Comparison of ENCODE assay signal across 8 cellular contexts in the genomic region with DNA sequence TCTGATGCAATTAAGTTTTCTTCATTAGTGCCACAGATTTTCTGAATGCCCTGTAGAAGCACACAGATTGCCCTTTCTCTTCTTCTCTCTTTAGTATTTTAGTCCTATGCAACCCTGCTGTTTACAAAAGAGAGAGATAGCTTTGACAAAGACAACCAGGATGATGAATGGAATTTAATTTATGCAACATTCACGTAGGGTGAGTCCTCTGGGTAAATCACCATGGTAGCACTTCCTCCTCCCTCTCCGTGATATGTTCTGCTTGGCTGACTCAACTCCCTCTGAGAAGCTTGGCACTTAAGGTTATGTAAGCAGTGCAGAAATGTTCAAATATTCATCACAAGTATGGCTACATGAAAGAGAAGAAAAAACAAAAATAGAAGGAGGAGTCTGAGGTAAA.
A peak's percentile ranks its signal among the peaks of the same experiment; 100 is the strongest.
DNase-seq lines count a peak whose midpoint lies in the region; ATAC-seq and TF ChIP-seq lines count a peak whose summit lies in the region.

No MANE protein-coding gene starts in this region.

- H3K23ac ChIP-seq in IMR-90 (ENCODE audit: low read depth, low read length), result no peak overlapping the region

- ATAC-seq in IMR-90 (ENCODE audit: low read depth) (peak; percentile 97), HG03378 (IDR thresholded peaks at IDR 0.05; ENCODE audit: unreplicated experiment) (no peak), HG03442 (IDR thresholded peaks at IDR 0.05; ENCODE audit: unreplicated experiment) (no peak)
- peak; percentile 72 for ATAC-seq in stimulated activated effector memory CD8-positive, alpha-beta T cell treated with anti-CD3 and anti-CD28 coated beads, Interleukin-12 subunit alpha, Interleukin-12 subunit beta, amount 100 ng/mL, for 72 hours

- no peaks in the 10 kb centered on the region for H3K27me3 ChIP-seq in IMR-90 (ENCODE audit: control insufficient read depth, insufficient read depth, low read length)

- TF ChIP-seq POLR2A in IMR-90 (IDR thresholded peaks at IDR 0.05; ENCODE audit: low read depth, low read length), result no peak

- no peak overlapping the region for H2BK20ac ChIP-seq in IMR-90 (ENCODE audit: low read depth, low read length)

- H3K27ac Mint-ChIP-seq in stimulated activated effector memory CD8-positive, alpha-beta T cell treated with anti-CD3 and anti-CD28 coated beads, Interleukin-12 subunit alpha, Interleukin-12 subunit beta, amount 100 ng/mL, for 72 hours, result no peak overlapping the region

- H2AK9ac ChIP-seq in IMR-90 (replicated peaks; ENCODE audit: low read depth, low read length, poor library complexity), result no peak overlapping the region

- no peak overlapping the region for H2AK5ac ChIP-seq in IMR-90 (ENCODE audit: low read depth, low read length)

- no TSS peak for BruUV-seq in IMR-90 (replicated peaks; lab: Mats Ljungman, UMichigan)

- no peaks in the 10 kb centered on the region for H3K9me3 Mint-ChIP-seq in stimulated activated effector memory CD8-positive, alpha-beta T cell treated with anti-CD3 and anti-CD28 coated beads, Interleukin-12 subunit alpha, Interleukin-12 subunit beta, amount 100 ng/mL, for 72 hours

- no peak overlapping the region for H3K56ac ChIP-seq in IMR-90 (ENCODE audit: extremely low read depth, insufficient read depth, low read length)

- peak; percentile 96 for DNase-seq in IMR-90
- peak; percentile 85 for DNase-seq in SK-N-MC (ENCODE audit: low read depth, low spot score)
- peak in 26 of 42 donors; percentile 13 to 83 (median 42) for DNase-seq in head of caudate nucleus
- DNase-seq in stimulated activated effector memory CD8-positive, alpha-beta T cell treated with anti-CD3 and anti-CD28 coated beads, Interleukin-12 subunit alpha, Interleukin-12 subunit beta, amount 100 ng/mL, for 72 hours (ENCODE audit: low spot score in 2 of 2), result no peak
- DNase-seq in cerebellar nuclear complex (lab: John Stamatoyannopoulos, UW), result no peak
- no peak for DNase-seq in activated T-cell treated with anti-CD3 and anti-CD28 coated beads for 4 hours

- H3K9ac ChIP-seq in IMR-90 (ENCODE audit: low read depth, low read length), result no peak overlapping the region
- H3K9ac ChIP-seq in SK-N-MC (ENCODE audit: insufficient read length), result no peak overlapping the region

- H3K36me3 ChIP-seq in IMR-90 (ENCODE audit: control insufficient read depth, insufficient read depth, low read length) (no peaks in the 10 kb centered on the region), SK-N-MC (ENCODE audit: insufficient read depth, low read length) (no peaks in the 10 kb centered on the region)

- no peaks in the 10 kb centered on the region for H3K9me1 ChIP-seq in IMR-90 (ENCODE audit: insufficient read depth, low read length)

- no peak overlapping the region for H4K5ac ChIP-seq in IMR-90 (ENCODE audit: low read depth, low read length)

- H4K91ac ChIP-seq in IMR-90 (ENCODE audit: insufficient read depth, low read depth, low read length), result no peak overlapping the region

- peak overlapping the region; percentile 41; the same call in 1 of the 2 replicates for H3K4me2 ChIP-seq in IMR-90 (ENCODE audit: low read depth, low read length)

- POLR2A ChIA-PET in IMR-90 (lab: Charles Lee; ENCODE audit: unreplicated experiment), result no interaction called here

- peaks cover 6% of the 10 kb centered on the region for H3K4me1 ChIP-seq in IMR-90 (ENCODE audit: control insufficient read depth, insufficient read depth, low read length)

- CTCF ChIA-PET in IMR-90 (lab: Yijun Ruan, JAX), result interaction anchor here (0.6 to 0.7 kb wide), 2 partner anchors 16 to 1761 kb away, joined by 3 to 6 read pairs; no protein-coding TSS in a partner anchor

- H3K4me3 Mint-ChIP-seq in stimulated activated effector memory CD8-positive, alpha-beta T cell treated with anti-CD3 and anti-CD28 coated beads, Interleukin-12 subunit alpha, Interleukin-12 subunit beta, amount 100 ng/mL, for 72 hours, result no peak overlapping the region

- no peak overlapping the region for H2BK5ac ChIP-seq in IMR-90 (ENCODE audit: low read depth, low read length, poor library complexity, severe bottlenecking)

- H3K4me1 Mint-ChIP-seq in stimulated activated effector memory CD8-positive, alpha-beta T cell treated with anti-CD3 and anti-CD28 coated beads, Interleukin-12 subunit alpha, Interleukin-12 subunit beta, amount 100 ng/mL, for 72 hours, result peaks cover 6% of the 10 kb centered on the region

- H3K18ac ChIP-seq in IMR-90 (ENCODE audit: low read depth, low read length), result no peak overlapping the region

- in situ Hi-C loops in IMR-90 (cut with MboI; ENCODE audit: low sequenced_read_pairs), result no loop called here

- H3K4me3 ChIP-seq in IMR-90 (ENCODE audit: insufficient read depth, low read depth, low read length), result no peak overlapping the region
- peak overlapping the region; percentile 52 for H3K4me3 ChIP-seq in SK-N-MC

- H3K14ac ChIP-seq in IMR-90 (replicated peaks; ENCODE audit: low read depth, low read length), result no peak overlapping the region

- no peak overlapping the region for H2AFZ ChIP-seq in IMR-90 (replicated peaks; ENCODE audit: low read length, poor library complexity)

- H3K27ac ChIP-seq in IMR-90 (ENCODE audit: insufficient read depth, low read length) (no peak overlapping the region), SK-N-MC (peak overlapping the region; percentile 86)

- H3K36me3 Mint-ChIP-seq in stimulated activated effector memory CD8-positive, alpha-beta T cell treated with anti-CD3 and anti-CD28 coated beads, Interleukin-12 subunit alpha, Interleukin-12 subunit beta, amount 100 ng/mL, for 72 hours, result no peaks in the 10 kb centered on the region

- H3K9me3 ChIP-seq in IMR-90 (ENCODE audit: control insufficient read depth, insufficient read depth, low read length) (no peaks in the 10 kb centered on the region), SK-N-MC (ENCODE audit: low read depth, low read length) (no peaks in the 10 kb centered on the region)

- no peaks in the 10 kb centered on the region for H3K79me1 ChIP-seq in IMR-90 (ENCODE audit: low read depth in 1 of 2, low read length in 2 of 2)

- no peak for TF ChIP-seq CTCF in IMR-90 (conservative IDR thresholded peaks at IDR 0.05; ENCODE audit: low read depth, low read length)

- intact Hi-C loops in IMR-90 (cut with micrococcal nuclease) (loop anchor here (10.0 kb wide), 1 partner anchor 213 kb away; no protein-coding TSS in a partner anchor), head of caudate nucleus (cut with DNase I) (no loop called here)

- dilution Hi-C loops in IMR-90 (cut with HindIII; ENCODE audit: low sequenced_read_pairs, unreplicated experiment), result no loop called here

- no peak overlapping the region for H3K4ac ChIP-seq in IMR-90 (ENCODE audit: low read depth, low read length)

- H4K8ac ChIP-seq in IMR-90 (ENCODE audit: low read depth in 2 of 2, low read length in 2 of 2), result no peak overlapping the region

- H4K20me1 ChIP-seq in IMR-90 (ENCODE audit: insufficient read depth, low read length), result no peaks in the 10 kb centered on the region

- no peak for TF ChIP-seq RAD21 in IMR-90 (IDR thresholded peaks at IDR 0.05; ENCODE audit: low read length)

- no CpG with 5 or more reads among the region's 2 CpGs for WGBS in IMR-90 (ENCODE audit: extremely low coverage in 2 of 2, insufficient read length in 1 of 2), 2 experiments

- H2BK15ac ChIP-seq in IMR-90 (ENCODE audit: low read depth, low read length), result no peak overlapping the region

- no peak overlapping the region for H2BK120ac ChIP-seq in IMR-90 (ENCODE audit: low read depth, low read length)

TF ChIP-seq in IMR-90, 13 proteins besides CTCF, POLR2A, EP300 and RAD21:
- TF ChIP-seq, protein P1, sequence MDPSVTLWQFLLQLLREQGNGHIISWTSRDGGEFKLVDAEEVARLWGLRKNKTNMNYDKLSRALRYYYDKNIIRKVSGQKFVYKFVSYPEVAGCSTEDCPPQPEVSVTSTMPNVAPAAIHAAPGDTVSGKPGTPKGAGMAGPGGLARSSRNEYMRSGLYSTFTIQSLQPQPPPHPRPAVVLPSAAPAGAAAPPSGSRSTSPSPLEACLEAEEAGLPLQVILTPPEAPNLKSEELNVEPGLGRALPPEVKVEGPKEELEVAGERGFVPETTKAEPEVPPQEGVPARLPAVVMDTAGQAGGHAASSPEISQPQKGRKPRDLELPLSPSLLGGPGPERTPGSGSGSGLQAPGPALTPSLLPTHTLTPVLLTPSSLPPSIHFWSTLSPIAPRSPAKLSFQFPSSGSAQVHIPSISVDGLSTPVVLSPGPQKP (IDR thresholded peaks at IDR 0.05; ENCODE audit: borderline replicate concordance, low read depth, low read length), result no peak
- no peak for TF ChIP-seq CHD1 (IDR thresholded peaks at IDR 0.05; ENCODE audit: low read depth, low read length)
- TF ChIP-seq NFE2L2 (IDR thresholded peaks at IDR 0.05; ENCODE audit: low read depth, low read length), result no peak
- peak; percentile 23; the same call in 1 of the 2 replicates for TF ChIP-seq RFX5 (IDR thresholded peaks at IDR 0.05; ENCODE audit: low read depth, low read length)
- TF ChIP-seq SMC3 (IDR thresholded peaks at IDR 0.05; ENCODE audit: low read depth, low read length), result no peak
- peak; percentile 6; the same call in 1 of the 2 replicates for TF ChIP-seq MAFK (IDR thresholded peaks at IDR 0.05; ENCODE audit: low read depth, low read length)
- no peak for TF ChIP-seq RCOR1 (IDR thresholded peaks at IDR 0.05; ENCODE audit: insufficient replicate concordance, low read length)
- 0 out of 2 replicates have a peak, but pooled peaks have one; percentile 10 for TF ChIP-seq FOS (IDR thresholded peaks at IDR 0.05; ENCODE audit: low read depth, low read length)
- TF ChIP-seq CEBPB (IDR thresholded peaks at IDR 0.05; ENCODE audit: low read depth, low read length), result peak; percentile 86
- TF ChIP-seq, protein P2, sequence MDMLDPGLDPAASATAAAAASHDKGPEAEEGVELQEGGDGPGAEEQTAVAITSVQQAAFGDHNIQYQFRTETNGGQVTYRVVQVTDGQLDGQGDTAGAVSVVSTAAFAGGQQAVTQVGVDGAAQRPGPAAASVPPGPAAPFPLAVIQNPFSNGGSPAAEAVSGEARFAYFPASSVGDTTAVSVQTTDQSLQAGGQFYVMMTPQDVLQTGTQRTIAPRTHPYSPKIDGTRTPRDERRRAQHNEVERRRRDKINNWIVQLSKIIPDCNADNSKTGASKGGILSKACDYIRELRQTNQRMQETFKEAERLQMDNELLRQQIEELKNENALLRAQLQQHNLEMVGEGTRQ (IDR thresholded peaks at IDR 0.05; ENCODE audit: low read depth, low read length), result no peak

Comparison
In these comparisons a context has a peak if more than half of its experiments do, and no peak if none do; other contexts are left out.
1. ATAC-seq: peak in IMR-90 (single experiment) and stimulated activated effector memory CD8-positive, alpha-beta T cell treated with anti-CD3 and anti-CD28 coated beads, Interleukin-12 subunit alpha, Interleukin-12 subunit beta, amount 100 ng/mL, for 72 hours (single experiment); none in HG03378 (single experiment) and HG03442 (single experiment).
2. DNase-seq: peak in IMR-90 (single experiment), SK-N-MC (single experiment) and head of caudate nucleus (26 of 42); none in stimulated activated effector memory CD8-positive, alpha-beta T cell treated with anti-CD3 and anti-CD28 coated beads, Interleukin-12 subunit alpha, Interleukin-12 subunit beta, amount 100 ng/mL, for 72 hours (0 of 2), cerebellar nuclear complex (0 of 2) and activated T-cell treated with anti-CD3 and anti-CD28 coated beads for 4 hours (single experiment).